Comparison of ENCODE assay signal across 8 cellular contexts in the genomic region with DNA sequence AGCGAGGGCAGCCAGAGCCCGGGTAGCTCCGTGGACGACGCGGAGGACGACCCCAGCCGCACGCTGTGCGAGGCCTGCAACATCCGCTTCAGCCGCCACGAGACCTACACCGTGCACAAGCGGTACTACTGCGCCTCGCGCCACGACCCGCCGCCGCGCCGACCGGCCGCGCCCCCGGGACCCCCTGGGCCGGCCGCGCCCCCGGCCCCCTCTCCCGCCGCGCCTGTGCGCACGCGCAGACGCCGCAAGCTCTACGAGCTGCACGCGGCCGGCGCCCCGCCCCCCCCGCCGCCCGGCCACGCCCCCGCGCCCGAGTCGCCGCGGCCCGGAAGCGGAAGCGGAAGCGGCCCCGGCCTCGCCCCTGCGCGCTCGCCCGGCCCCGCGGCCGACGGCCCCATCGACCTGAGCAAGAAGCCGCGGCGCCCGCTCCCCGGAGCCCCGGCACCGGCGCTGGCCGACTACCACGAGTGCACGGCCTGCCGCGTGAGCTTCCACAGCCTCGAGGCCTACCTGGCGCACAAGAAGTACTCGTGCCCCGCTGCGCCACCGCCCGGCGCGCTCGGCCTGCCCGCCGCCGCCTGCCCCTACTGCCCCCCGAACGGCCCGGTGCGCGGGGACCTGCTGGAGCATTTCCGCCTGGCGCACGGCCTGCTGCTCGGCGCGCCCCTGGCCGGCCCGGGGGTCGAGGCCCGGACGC. TPM values are rescaled to one million over a fixed set of nuclear protein-coding genes. Genes with fewer than 3 reads are reported as not detected.
DNase-seq lines count a peak whose midpoint lies in the region; ATAC-seq and TF ChIP-seq lines count a peak whose summit lies in the region.

No MANE protein-coding gene starts in this region.

- peak; percentile 59 for ATAC-seq in HG02571 (IDR thresholded peaks at IDR 0.05; ENCODE audit: unreplicated experiment)
- peak; percentile 41 for ATAC-seq in foreskin keratinocyte
- ATAC-seq in omental fat pad (ENCODE audit: low FRiP score) = peak; percentile 55
- ATAC-seq in HG03095 (IDR thresholded peaks at IDR 0.05; ENCODE audit: unreplicated experiment) = no peak

- H3K27me3 ChIP-seq in foreskin keratinocyte = peaks cover 15% of the 10 kb centered on the region

- H3K4me2 ChIP-seq in OCI-LY7 (ENCODE audit: low read length) = peak overlapping the region; percentile 77

- H3K27ac ChIP-seq in OCI-LY7 (ENCODE audit: low read depth, low read length, poor library complexity, severe bottlenecking) (peak overlapping the region; percentile 51), foreskin keratinocyte (no peak overlapping the region)

- H3K4me1 ChIP-seq in OCI-LY7 (ENCODE audit: insufficient read depth, low read length, poor library complexity, severe bottlenecking) (peaks cover 14% of the 10 kb centered on the region), foreskin keratinocyte (no peaks in the 10 kb centered on the region)

- POLR2A ChIA-PET in OCI-LY7 (lab: Charles Lee) = no interaction called here

- H3K36me3 ChIP-seq in OCI-LY7 (ENCODE audit: insufficient read depth, low read length) = 0 out of 2 replicates have a peak, but pooled peaks cover 3% of the 10 kb centered on the region

- no peak overlapping the region for H2AFZ ChIP-seq in OCI-LY7 (ENCODE audit: low read length)

- DNase-seq in OCI-LY7 (ENCODE audit: low spot score) = peak; percentile 87
- peak; percentile 72 for DNase-seq in activated gamma-delta T cell (lab: John Stamatoyannopoulos, UW)
- peak in 1 of 2 donors; percentile 32 for DNase-seq in foreskin keratinocyte
- no peak for DNase-seq in omental fat pad (ENCODE audit: low spot score)
- DNase-seq in superior temporal gyrus (ENCODE audit: extremely low spot score) = peak; percentile 68

- no peaks in the 10 kb centered on the region for H3K9me3 ChIP-seq in OCI-LY7 (ENCODE audit: low read length)

- H4K20me1 ChIP-seq in OCI-LY7 (ENCODE audit: insufficient read depth, low read length) = no peaks in the 10 kb centered on the region

- no TSS peak for BruUV-seq in OCI-LY7 (replicated peaks; lab: Mats Ljungman, UMichigan)

- TF ChIP-seq CTCF in GM12873 (IDR thresholded peaks at IDR 0.05; ENCODE audit: insufficient read depth, low read depth, low read length, missing control alignments) (peak; percentile 11), OCI-LY7 (conservative IDR thresholded peaks at IDR 0.05; ENCODE audit: low read length) (no peak), foreskin keratinocyte (conservative IDR thresholded peaks at IDR 0.05) (peak; percentile 28), omental fat pad (IDR thresholded peaks at IDR 0.05) (no peak)

- CTCF ChIA-PET in OCI-LY7 (lab: Charles Lee; ENCODE audit: unreplicated experiment) = no interaction called here

- no peaks in the 10 kb centered on the region for H3K79me2 ChIP-seq in OCI-LY7 (ENCODE audit: insufficient read depth, low read depth, low read length)

- intact Hi-C loops in OCI-LY7 (cut with micrococcal nuclease; ENCODE audit: unreplicated experiment) = loop anchor here (2.0 kb wide), 1 partner anchor 29 kb away; no protein-coding TSS in a partner anchor

- H3K4me3 ChIP-seq in OCI-LY7 (ENCODE audit: low read depth, low read length, poor library complexity, severe bottlenecking) = peak overlapping the region; percentile 92

- H3K9me2 ChIP-seq in OCI-LY7 (ENCODE audit: insufficient read depth, low read length) = no peaks in the 10 kb centered on the region

RNA-seq across cellular contexts. Expression of a gene that starts 36.1 kb away (rescaled TPM):
- 22.2 and 26.6 TPM in 2 replicates for total RNA-seq in OCI-LY7 (2014; rRNA removed; shearing (Covaris generic))
- 72.1 and 79.0 TPM in 2 replicates for total RNA-seq in OCI-LY7 (2022)
- 28.9 and 34.9 TPM in 2 replicates for total RNA-seq in foreskin keratinocyte
- polyA plus RNA-seq in foreskin keratinocyte = 25.9 and 29.7 TPM in 2 replicates
- 10 to 100 TPM; 10.6 to 25.6 (median 17.8) TPM for total RNA-seq in omental fat pad

Comparison
In these comparisons a context has a peak if more than half of its experiments do, and no peak if none do; other contexts are left out.
1. CTCF ChIP-seq: peak in GM12873 (single experiment) and foreskin keratinocyte (single experiment); none in OCI-LY7 (single experiment) and omental fat pad (0 of 3).